Comparison of ENCODE assay signal across 2 cellular contexts in the genomic region with DNA sequence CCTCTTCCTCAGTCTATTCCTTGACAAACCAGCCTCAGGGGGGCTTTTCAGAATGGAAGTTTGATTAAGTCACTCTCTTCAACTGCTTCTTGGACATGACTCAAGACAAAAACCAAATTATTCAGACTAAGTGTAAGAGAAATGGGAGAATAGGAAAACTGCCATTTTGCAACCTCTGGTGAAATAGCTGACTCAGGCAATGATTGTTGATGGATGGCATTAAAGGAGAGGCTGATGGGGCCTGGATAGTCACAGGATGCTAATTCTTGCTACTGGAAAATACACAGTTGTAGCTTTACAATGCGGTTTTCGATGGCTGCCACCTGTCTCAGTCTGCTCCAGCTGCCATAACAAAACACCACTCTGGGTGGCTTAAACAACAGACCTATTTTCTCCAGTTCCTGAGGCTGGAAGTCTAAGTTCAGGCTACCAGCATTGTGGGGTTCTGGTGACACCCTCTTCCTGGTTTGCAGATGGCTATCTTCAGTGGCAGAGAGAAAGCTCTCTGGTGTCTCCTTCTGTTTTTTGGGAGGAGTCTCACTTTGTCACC.
TF ChIP-seq lines count a peak whose summit lies in the region.

No MANE protein-coding gene starts in this region.

TF ChIP-seq in A549, 52 proteins besides CTCF, POLR2A, EP300 and RAD21:
- TF ChIP-seq RARB (CRISPR knock-in tag; IDR thresholded peaks at IDR 0.05) (no peak), JUN (IDR thresholded peaks at IDR 0.05) (no peak), ESRRA (IDR thresholded peaks at IDR 0.05; ENCODE audit: borderline replicate concordance, low read length) (no peak), CEBPB (IDR thresholded peaks at IDR 0.05) (no peak), MAFK (IDR thresholded peaks at IDR 0.05; ENCODE audit: partially characterized antibody) (peak; percentile 85)
- TF ChIP-seq, protein P1, sequence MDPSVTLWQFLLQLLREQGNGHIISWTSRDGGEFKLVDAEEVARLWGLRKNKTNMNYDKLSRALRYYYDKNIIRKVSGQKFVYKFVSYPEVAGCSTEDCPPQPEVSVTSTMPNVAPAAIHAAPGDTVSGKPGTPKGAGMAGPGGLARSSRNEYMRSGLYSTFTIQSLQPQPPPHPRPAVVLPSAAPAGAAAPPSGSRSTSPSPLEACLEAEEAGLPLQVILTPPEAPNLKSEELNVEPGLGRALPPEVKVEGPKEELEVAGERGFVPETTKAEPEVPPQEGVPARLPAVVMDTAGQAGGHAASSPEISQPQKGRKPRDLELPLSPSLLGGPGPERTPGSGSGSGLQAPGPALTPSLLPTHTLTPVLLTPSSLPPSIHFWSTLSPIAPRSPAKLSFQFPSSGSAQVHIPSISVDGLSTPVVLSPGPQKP (IDR thresholded peaks at IDR 0.05; ENCODE audit: low read depth, low read length) = no peak

TF ChIP-seq in IMR-90, 13 proteins besides CTCF, POLR2A, EP300 and RAD21:
- TF ChIP-seq BHLHE40 (IDR thresholded peaks at IDR 0.05; ENCODE audit: low read depth, low read length) (no peak), MAFK (IDR thresholded peaks at IDR 0.05; ENCODE audit: low read depth, low read length) (peak; percentile 78)
TF ChIP-seq in IMR-90: peak in this region for 1.
